In genomic region chr9:89555426-89556375, GRCh38 we compare ENCODE assay signal across 8 cellular contexts. TPM values are rescaled to one million over a fixed set of nuclear protein-coding genes. Genes with fewer than 3 reads are reported as not detected.
DNase-seq lines count a peak whose midpoint lies in the region; ATAC-seq, FAIRE-seq and TF ChIP-seq lines count a peak whose summit lies in the region.

No MANE protein-coding gene starts in this region.

- no peak overlapping the region for H3K18ac ChIP-seq in H1 (ENCODE audit: extremely low read depth, low read length)

- H4K5ac ChIP-seq in H1 (ENCODE audit: insufficient read length, low read depth, low read length), result no peak overlapping the region

- H4K8ac ChIP-seq in H1 (ENCODE audit: extremely low read depth, insufficient read depth, low read length), result no peak overlapping the region

- peak overlapping the region; percentile 19 for H3K14ac ChIP-seq in H1 (ENCODE audit: insufficient read length)

- peak; percentile 52 for ATAC-seq in GM19455 (IDR thresholded peaks at IDR 0.05; ENCODE audit: unreplicated experiment)

- CTCF ChIA-PET in H1 (lab: Charles Lee; ENCODE audit: partially characterized antibody), result interaction anchor here (0.9 to 10.2 kb wide), 9 partner anchors 6 to 140 kb away, joined by 3 to 99 read pairs (median 3); no protein-coding TSS in a partner anchor

- no peak overlapping the region for H3K4ac ChIP-seq in H1 (replicated peaks; ENCODE audit: insufficient read length, low read depth, low read length)

- no peak overlapping the region for H3K23ac ChIP-seq in H1 (ENCODE audit: insufficient read length)

- H3K4me2 ChIP-seq in BLaER1 treated with 17β-estradiol and CSF1 and Interleukin-3, amounts not matched to agents 10 nM and 100 nM, result peak overlapping the region; percentile 76 to 94 (median 84)
- H3K4me2 ChIP-seq in H1 (ENCODE audit: insufficient read depth in 1 of 2, low read depth in 2 of 2, low read length in 2 of 2), result no peak overlapping the region

- FAIRE-seq in H1 (lab: Jason Lieb, UNC), result no peak

- 89% methylated on average over 12 of the region's 12 CpGs; no CpG with 5 or more reads in 1 of the 2 experiments for WGBS in H1 (ENCODE audit: extremely low coverage in 1 of 2, insufficient coverage in 1 of 2, insufficient read length in 1 of 2, insufficient replicate concordance in 2 of 2, low coverage in 1 of 2, low lambda C conversion rate in 2 of 2, missing lambda C conversion rate in 1 of 2), 2 experiments

- 0 out of 22 replicates have a peak, but pooled peaks cover 0 to 4% (median 0%) of the 10 kb centered on the region in 11 experiments for H3K27me3 ChIP-seq in BLaER1 treated with 17β-estradiol and CSF1 and Interleukin-3, amounts not matched to agents 10 nM and 100 nM
- H3K27me3 ChIP-seq in H1 (replicated peaks in 1 of 4; ENCODE audit: control insufficient read depth in 3 of 4, extremely low read depth in 1 of 4, insufficient read depth in 3 of 4, low read length in 3 of 4) (no peaks in the 10 kb centered on the region), SJCRH30 (peaks cover 6% of the 10 kb centered on the region; the same call in 1 of the 2 replicates)

- no peaks in the 10 kb centered on the region for H3K79me1 ChIP-seq in H1 (ENCODE audit: low read depth, low read length)

- in situ Hi-C loops in KBM-7 (cut with MboI; ENCODE audit: low pct_unique_long_range_greater_than_20kb, low sequenced_read_pairs), result no loop called here

- H2BK12ac ChIP-seq in H1 (ENCODE audit: low read depth, low read length), result no peak overlapping the region

- no peak overlapping the region for H2BK20ac ChIP-seq in H1 (ENCODE audit: low read length)

- 0 out of 20 replicates have a peak overlapping the region, but pooled peaks of 1 of the 10 experiments have one; percentile 29 for H3K4me3 ChIP-seq in BLaER1 treated with 17β-estradiol and CSF1 and Interleukin-3, amounts not matched to agents 10 nM and 100 nM
- H3K4me3 ChIP-seq in H1 (ENCODE audit: extremely low read depth in 1 of 4, insufficient read depth in 2 of 4, low read depth in 3 of 4, low read length in 4 of 4), result no peak overlapping the region
- no peak overlapping the region for H3K4me3 ChIP-seq in SJCRH30

- no peak overlapping the region for H3K56ac ChIP-seq in H1 (replicated peaks; ENCODE audit: insufficient read length, low read depth, low read length)

- H2BK5ac ChIP-seq in H1 (ENCODE audit: low read depth, low read length), result no peak overlapping the region; the same call in 1 of the 2 replicates

- no peak overlapping the region for H4K91ac ChIP-seq in H1 (replicated peaks; ENCODE audit: insufficient read length, low read length)

- no peaks in the 10 kb centered on the region for H3K23me2 ChIP-seq in H1 (ENCODE audit: low read depth, low read length)

- no peak overlapping the region for H2AFZ ChIP-seq in H1 (ENCODE audit: low read length)

- TF ChIP-seq POLR2A in H1 (IDR thresholded peaks at IDR 0.05; ENCODE audit: control extremely low read depth in 1 of 2, low read depth in 2 of 2, low read length in 2 of 2), result no peak

- DNase-seq in KBM-7 (peak; percentile 86), H1 (ENCODE audit: low read depth in 1 of 2, low spot score in 2 of 2) (no peak), 8988T (no peak), SJCRH30 (no peak), NCI-H1694 treated with DMSO at 0.1 percent for 48 hours (lab: John Stamatoyannopoulos, UW) (no peak), NCI-H510A (lab: John Stamatoyannopoulos, UW) (no peak)

- H3K27ac ChIP-seq in BLaER1 treated with 17β-estradiol and CSF1 and Interleukin-3, amounts not matched to agents 10 nM and 100 nM, result peak overlapping the region in 9 of 11 experiments; percentile 29 to 76 (median 51); a peak in 17 of 22 replicates
- H3K27ac ChIP-seq in H1 (ENCODE audit: low read depth, low read length), result no peak overlapping the region
- H3K27ac ChIP-seq in SJCRH30, result no peak overlapping the region

- TF ChIP-seq EP300 in H1 (IDR thresholded peaks at IDR 0.05; ENCODE audit: borderline replicate concordance in 1 of 2, low read depth in 2 of 2, low read length in 2 of 2), result no peak

- H4K20me1 ChIP-seq in BLaER1 treated with 17β-estradiol and CSF1 and Interleukin-3, amounts not matched to agents 10 nM and 100 nM, result 0 out of 22 replicates have a peak, but pooled peaks cover 0 to 5% (median 0%) of the 10 kb centered on the region in 11 experiments
- H4K20me1 ChIP-seq in H1 (replicated peaks in 1 of 2; ENCODE audit: control insufficient read depth in 1 of 2, insufficient read depth in 2 of 2, low read length in 2 of 2), result no peaks in the 10 kb centered on the region

- peaks cover 40 to 63% (median 50%) of the 10 kb centered on the region in 10 experiments for H3K4me1 ChIP-seq in BLaER1 treated with 17β-estradiol and CSF1 and Interleukin-3, amounts not matched to agents 10 nM and 100 nM
- H3K4me1 ChIP-seq in H1 (replicated peaks in 1 of 4; ENCODE audit: control insufficient read depth in 3 of 4, insufficient read depth in 4 of 4, low read length in 3 of 4), result peaks cover 0 to 7% (median 5%) of the 10 kb centered on the region in 4 experiments; a peak in 4 of 7 replicates
- no peaks in the 10 kb centered on the region for H3K4me1 ChIP-seq in SJCRH30

- TF ChIP-seq RAD21 in H1 (IDR thresholded peaks at IDR 0.05 in 1 of 2, conservative IDR thresholded peaks at IDR 0.05 in 1 of 2; ENCODE audit: low read depth in 2 of 2, low read length in 2 of 2), result no peak

- no peak overlapping the region for H2BK15ac ChIP-seq in H1 (ENCODE audit: low read length)

- no peak overlapping the region for H2AK5ac ChIP-seq in H1 (ENCODE audit: low read depth, low read length)

- no peaks in the 10 kb centered on the region for H3K9me3 ChIP-seq in BLaER1 treated with 17β-estradiol and CSF1 and Interleukin-3, amounts not matched to agents 10 nM and 100 nM (replicated peaks in 1 of 11)
- H3K9me3 ChIP-seq in H1 (ENCODE audit: insufficient read depth in 2 of 2, low read depth in 1 of 2, low read length in 1 of 2), result no peaks in the 10 kb centered on the region
- no peaks in the 10 kb centered on the region for H3K9me3 ChIP-seq in SJCRH30 (replicated peaks)

- H3K79me2 ChIP-seq in H1 (ENCODE audit: control insufficient read depth in 1 of 2, insufficient read depth in 2 of 2, low read length in 2 of 2), result no peaks in the 10 kb centered on the region

- POLR2A ChIA-PET in H1 (lab: Charles Lee; ENCODE audit: partially characterized antibody), result no interaction called here

- H2BK120ac ChIP-seq in H1 (replicated peaks; ENCODE audit: low read depth, low read length), result no peak overlapping the region

- peak overlapping the region in 7 of 11 experiments; percentile 2 to 52 (median 12); a peak in 5 of 22 replicates for H3K9ac ChIP-seq in BLaER1 treated with 17β-estradiol and CSF1 and Interleukin-3, amounts not matched to agents 10 nM and 100 nM
- no peak overlapping the region for H3K9ac ChIP-seq in H1 (replicated peaks in 1 of 4; ENCODE audit: extremely low read depth in 1 of 4, low read depth in 3 of 4, low read length in 3 of 4)

- no peak for TF ChIP-seq CTCF in H1 (IDR thresholded peaks at IDR 0.05; ENCODE audit: control extremely low read depth in 1 of 3, insufficient read depth in 1 of 3, low read depth in 1 of 3, low read length in 3 of 3)

- H3K36me3 ChIP-seq in BLaER1 treated with 17β-estradiol and CSF1 and Interleukin-3, amounts not matched to agents 10 nM and 100 nM, result no peaks in the 10 kb centered on the region
- H3K36me3 ChIP-seq in H1 (ENCODE audit: control insufficient read depth in 2 of 4, insufficient read depth in 4 of 4, low read length in 3 of 4) (no peaks in the 10 kb centered on the region), SJCRH30 (no peaks in the 10 kb centered on the region)

TF ChIP-seq in H1, 55 proteins besides CTCF, POLR2A, EP300 and RAD21:
- TF ChIP-seq RNF2 (IDR thresholded peaks at IDR 0.05; ENCODE audit: borderline replicate concordance, low read depth, low read length, missing control alignments, poor library complexity, severe bottlenecking), result no peak

RNA-seq across cellular contexts. Expression of gene GADD45G, which starts 49.1 kb away (rescaled TPM):
- total RNA-seq in H1 (2021; fragmentation: NEBNext Ultra II Directional; extraction: Animal tissue kit (Norgen Biotek cat#: 25700)), result 7.0 and 9.2 TPM in 2 replicates
- 11.4 and 20.7 TPM in 2 replicates for polyA plus RNA-seq in H1 (2011; rRNA removed)
- polyA plus RNA-seq in H1 (2011; cell fraction: cytosol; rRNA removed), result 9.8 TPM
- polyA plus RNA-seq in H1 (2011; cell fraction: nucleus; rRNA removed), result 16.9 TPM
- polyA plus RNA-seq in H1 (2012, experiment 1 of 2), result 5.2 to 17.2 TPM (median 11.3 TPM) in 4 replicates
- 4.4 TPM for polyA plus RNA-seq in H1 (2012, experiment 2 of 2)
- polyA plus RNA-seq in H1 (2013, experiment 1 of 2), result 7.4 TPM
- 5.6 TPM for polyA plus RNA-seq in H1 (2013, experiment 2 of 2)
- 1.5 and 2.4 TPM in 2 replicates for polyA minus RNA-seq in H1 (2011; rRNA and poly(A)+ RNA removed)
- 3.4 TPM for polyA minus RNA-seq in H1 (2011; cell fraction: cytosol; rRNA and poly(A)+ RNA removed)
- polyA minus RNA-seq in H1 (2011; cell fraction: nucleus; rRNA and poly(A)+ RNA removed), result 9.3 TPM
- total RNA-seq in SJCRH30 (2014; rRNA removed; shearing (Covaris generic)), result 23.2 and 23.5 TPM in 2 replicates

RNA-seq across cellular contexts. Expression of gene SEMA4D, which starts 57.8 kb away (rescaled TPM):
- 63.1 and 70.4 TPM in 2 replicates for total RNA-seq in H1 (2021; fragmentation: NEBNext Ultra II Directional; extraction: Animal tissue kit (Norgen Biotek cat#: 25700))
- polyA plus RNA-seq in H1 (2011; rRNA removed), result 21.0 and 34.3 TPM in 2 replicates
- 22.5 TPM for polyA plus RNA-seq in H1 (2011; cell fraction: cytosol; rRNA removed)
- 77.9 TPM for polyA plus RNA-seq in H1 (2011; cell fraction: nucleus; rRNA removed)
- polyA plus RNA-seq in H1 (2012, experiment 1 of 2), result 37.1 to 43.6 TPM (median 42.0 TPM) in 4 replicates
- polyA plus RNA-seq in H1 (2012, experiment 2 of 2), result 17.8 TPM
- polyA plus RNA-seq in H1 (2013, experiment 1 of 2), result 49.6 TPM
- 47.0 TPM for polyA plus RNA-seq in H1 (2013, experiment 2 of 2)
- 28.5 and 31.1 TPM in 2 replicates for polyA minus RNA-seq in H1 (2011; rRNA and poly(A)+ RNA removed)
- polyA minus RNA-seq in H1 (2011; cell fraction: cytosol; rRNA and poly(A)+ RNA removed), result 39.3 TPM
- 60.8 TPM for polyA minus RNA-seq in H1 (2011; cell fraction: nucleus; rRNA and poly(A)+ RNA removed)
- 0.08 TPM in 1 of 2 replicates, not detected in the other for total RNA-seq in SJCRH30 (2014; rRNA removed; shearing (Covaris generic))

Comparison
In these comparisons a context has a peak if more than half of its experiments do, and no peak if none do; other contexts are left out.
1. H3K27ac ChIP-seq: peak in BLaER1 treated with 17β-estradiol and CSF1 and Interleukin-3, amounts not matched to agents 10 nM and 100 nM (9 of 11); none in H1 (single experiment) and SJCRH30 (single experiment).
2. H3K4me2 ChIP-seq: peak in BLaER1 treated with 17β-estradiol and CSF1 and Interleukin-3, amounts not matched to agents 10 nM and 100 nM (11 of 11); none in H1 (0 of 2).
3. H3K9ac ChIP-seq: peak in BLaER1 treated with 17β-estradiol and CSF1 and Interleukin-3, amounts not matched to agents 10 nM and 100 nM (7 of 11); none in H1 (0 of 4).
4. RNA of gene SEMA4D, which starts 57.8 kb away (total RNA-seq): 63.1 to 70.4 TPM in H1; 0.08 TPM in SJCRH30; every median in the first group is over 10 times any median in the second.